8 cellular contexts compared by ENCODE assay signal in the genomic region with DNA sequence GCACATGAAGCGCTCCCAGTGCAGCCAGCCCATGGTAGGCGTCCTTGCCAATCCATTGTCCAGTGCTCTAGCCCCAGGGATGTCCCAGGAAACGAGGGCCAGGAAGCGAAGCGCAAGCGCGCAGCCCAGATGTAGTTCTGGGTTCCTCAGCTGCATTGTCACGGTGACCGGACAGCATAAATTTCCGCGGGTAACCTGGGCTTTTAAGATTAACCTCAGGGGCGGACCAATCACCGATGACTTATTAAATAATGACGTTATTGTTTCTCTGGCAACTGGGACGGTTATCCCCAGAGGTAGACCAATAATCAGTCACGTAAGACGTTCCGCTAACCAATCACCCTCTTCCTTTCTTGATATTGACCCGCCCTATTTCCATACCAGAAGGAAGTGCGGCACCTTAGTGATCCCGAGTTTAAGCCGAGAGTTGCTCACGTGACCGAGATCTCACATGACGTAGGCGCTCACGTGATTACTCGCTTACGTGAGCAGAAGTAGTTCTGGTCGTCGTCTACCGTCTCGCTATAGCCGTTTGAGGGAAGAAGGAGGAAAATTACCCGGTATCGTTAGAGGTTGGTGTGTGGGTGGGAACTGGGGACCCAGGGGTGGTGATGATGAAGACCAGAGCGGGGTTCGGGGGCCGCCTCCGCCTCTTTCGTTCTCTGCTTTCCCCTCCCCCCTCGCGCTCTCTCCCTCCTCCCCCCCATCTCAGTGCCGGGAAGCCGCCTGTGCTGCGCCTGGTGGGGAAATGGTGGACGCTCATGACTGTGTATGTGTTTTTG. TPM values are rescaled to one million over a fixed set of nuclear protein-coding genes. Genes with fewer than 3 reads are reported as not detected.
A peak's percentile ranks its signal among the peaks of the same experiment; 100 is the strongest.
DNase-seq lines count a peak whose midpoint lies in the region; TF ChIP-seq lines count a peak whose summit lies in the region.

Gene GLA, minus strand, starts transcription at position 178 of the 782 bp plus-strand sequence. Its CDS starts 22 bp downstream, at position 156.
A gene with protein sequence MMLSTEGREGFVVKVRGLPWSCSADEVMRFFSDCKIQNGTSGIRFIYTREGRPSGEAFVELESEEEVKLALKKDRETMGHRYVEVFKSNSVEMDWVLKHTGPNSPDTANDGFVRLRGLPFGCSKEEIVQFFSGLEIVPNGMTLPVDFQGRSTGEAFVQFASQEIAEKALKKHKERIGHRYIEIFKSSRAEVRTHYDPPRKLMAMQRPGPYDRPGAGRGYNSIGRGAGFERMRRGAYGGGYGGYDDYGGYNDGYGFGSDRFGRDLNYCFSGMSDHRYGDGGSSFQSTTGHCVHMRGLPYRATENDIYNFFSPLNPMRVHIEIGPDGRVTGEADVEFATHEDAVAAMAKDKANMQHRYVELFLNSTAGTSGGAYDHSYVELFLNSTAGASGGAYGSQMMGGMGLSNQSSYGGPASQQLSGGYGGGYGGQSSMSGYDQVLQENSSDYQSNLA (plus strand): TSS at position 475 of the 782 bp plus-strand sequence. CDS start 3,767 bp downstream, outside the sequence.

- H3K27me3 ChIP-seq in neuron (ENCODE audit: insufficient read depth, low read length): no peaks in the 10 kb centered on the region
- H3K27me3 ChIP-seq in subcutaneous abdominal adipose tissue (ENCODE audit: control insufficient read depth in 5 of 5, insufficient read depth in 4 of 5, low read length in 5 of 5): peaks cover 0 to 5% (median 0%) of the 10 kb centered on the region in 5 donors

- no peaks in the 10 kb centered on the region for H3K9me3 ChIP-seq in neuron (ENCODE audit: low read length)
- peaks cover 0 to 3% (median 0%) of the 10 kb centered on the region in 5 donors for H3K9me3 ChIP-seq in subcutaneous abdominal adipose tissue (ENCODE audit: control insufficient read depth in 5 of 5, low read length in 5 of 5)

- POLR2A ChIA-PET in HEK293T (lab: Yijun Ruan, JAX): interaction anchor here (0.9 to 1.5 kb wide), 5 partner anchors 10 to 59 kb away, joined by 4 to 22 read pairs (median 4); partner anchors contain the start of genes RPL36A and TIMM8A

- DNase-seq in GDM1 (lab: John Stamatoyannopoulos, UW): peak; percentile 89
- DNase-seq in HEK293T (ENCODE audit: extremely low spot score): peak; percentile 90
- DNase-seq in MV-4-11 (lab: John Stamatoyannopoulos, UW): peak; percentile 99
- DNase-seq in SK-MEL-5 (ENCODE audit: low read depth, low spot score): peak; percentile 98
- DNase-seq in activated naive CD4-positive, alpha-beta T cell treated with Interleukin-2 at 50 U/mL for 16 hours: peak; percentile 89
- DNase-seq in foreskin melanocyte: peak; percentile 98

- H3K36me3 ChIP-seq in neuron (ENCODE audit: insufficient read depth, low read length) (peaks cover 12% of the 10 kb centered on the region), subcutaneous abdominal adipose tissue (ENCODE audit: control insufficient read depth in 5 of 5, insufficient read depth in 5 of 5, low read length in 5 of 5) (peaks cover 0 to 10% (median 7%) of the 10 kb centered on the region in 5 donors)

- peak within 1 kb of the TSS; percentile 73 to 86 (median 85) for H3K9ac ChIP-seq in subcutaneous abdominal adipose tissue (ENCODE audit: low read length in 5 of 5)

- CTCF ChIA-PET in HEK293T (lab: Yijun Ruan, JAX): no interaction called here

- no peak within 1 kb of the TSS for H2AFZ ChIP-seq in neuron (ENCODE audit: low read depth, low read length)

- H3K4me1 ChIP-seq in neuron (ENCODE audit: insufficient read depth, low read length) (peaks cover 7% of the 10 kb centered on the region), subcutaneous abdominal adipose tissue (ENCODE audit: control insufficient read depth in 5 of 5, insufficient read depth in 5 of 5, low read length in 5 of 5) (peaks cover 3 to 29% (median 18%) of the 10 kb centered on the region in 5 donors)

- peak within 1 kb of the TSS; percentile 82 for H3K4me3 ChIP-seq in neuron (ENCODE audit: low read length)
- H3K4me3 ChIP-seq in subcutaneous abdominal adipose tissue (ENCODE audit: low read depth in 1 of 5, low read length in 5 of 5): peak within 1 kb of the TSS; percentile 74 to 95 (median 82)

- H3K27ac ChIP-seq in subcutaneous abdominal adipose tissue (ENCODE audit: low read depth, low read length): peak within 1 kb of the TSS; percentile 93

- in situ Hi-C loops in SK-MEL-5 (cut with HindIII; ENCODE audit: low pct_unique_long_range_greater_than_20kb, low sequenced_read_pairs): no loop called here

TF ChIP-seq in HEK293T, 16 proteins besides CTCF, POLR2A, EP300 and RAD21:
- TF ChIP-seq SUZ12 (IDR thresholded peaks at IDR 0.05): no peak
- peak; percentile 93 for TF ChIP-seq L3MBTL2 (conservative IDR thresholded peaks at IDR 0.05)
- TF ChIP-seq HDGF (IDR thresholded peaks at IDR 0.05; ENCODE audit: borderline replicate concordance): no peak
- TF ChIP-seq FOXK2 (IDR thresholded peaks at IDR 0.05): peak; percentile 62
- no peak for TF ChIP-seq ZNF384 (IDR thresholded peaks at IDR 0.05)
- TF ChIP-seq CTBP1 (IDR thresholded peaks at IDR 0.05; ENCODE audit: borderline replicate concordance): no peak; the same call in 1 of the 2 replicates
- TF ChIP-seq FOXA1 (IDR thresholded peaks at IDR 0.05): no peak
- peak; percentile 89 for TF ChIP-seq PKNOX1 (IDR thresholded peaks at IDR 0.05)
- no peak for TF ChIP-seq ARNT (IDR thresholded peaks at IDR 0.05)
- TF ChIP-seq FOXM1 (IDR thresholded peaks at IDR 0.05; ENCODE audit: borderline replicate concordance): no peak
- TF ChIP-seq SP1 (IDR thresholded peaks at IDR 0.05): no peak
- TF ChIP-seq NFRKB (IDR thresholded peaks at IDR 0.05): peak; percentile 91; the same call in 1 of the 2 replicates
- peak; percentile 81 for TF ChIP-seq ELF4 (IDR thresholded peaks at IDR 0.05)
- no peak for TF ChIP-seq LEF1 (IDR thresholded peaks at IDR 0.05; ENCODE audit: borderline replicate concordance)
- TF ChIP-seq BHLHE40 (IDR thresholded peaks at IDR 0.05; ENCODE audit: borderline replicate concordance): peak; percentile 50; the same call in 1 of the 2 replicates
- TF ChIP-seq TARDBP (IDR thresholded peaks at IDR 0.05): 0 out of 2 replicates have a peak, but pooled peaks have one; percentile 55
TF ChIP-seq in HEK293T: peak in this region for 7.

RNA-seq across cellular contexts. Expression of gene GLA, which starts in this region (rescaled TPM):
- 201 and 207 TPM in 2 replicates for total RNA-seq in SK-MEL-5 (2014; rRNA removed; shearing (Covaris generic))
- polyA plus RNA-seq in SK-MEL-5 (2015; cell fraction: cytosol; rRNA removed): 136 and 144 TPM in 2 replicates
- 249 and 255 TPM in 2 replicates for polyA plus RNA-seq in SK-MEL-5 (2015; cell fraction: nucleus; rRNA removed)

RNA-seq across cellular contexts. Expression of the second gene that starts in this region (rescaled TPM):
- total RNA-seq in SK-MEL-5 (2014; rRNA removed; shearing (Covaris generic)): 70.7 and 79.3 TPM in 2 replicates
- polyA plus RNA-seq in SK-MEL-5 (2015; cell fraction: cytosol; rRNA removed): 69.0 and 72.3 TPM in 2 replicates
- polyA plus RNA-seq in SK-MEL-5 (2015; cell fraction: nucleus; rRNA removed): 29.8 and 33.8 TPM in 2 replicates

Comparison
In these comparisons a context has a peak if more than half of its experiments do, and no peak if none do; other contexts are left out.
1. Peak in every context shown above with its lines: DNase-seq, H3K4me3 ChIP-seq and H3K27ac ChIP-seq.